ENCODE assay signal across 9 cellular contexts in genomic region chr3:172125963-172126403, GRCh38.
DNase-seq lines count a peak whose midpoint lies in the region; ATAC-seq and TF ChIP-seq lines count a peak whose summit lies in the region.
"Had no signal": no experiment of that assay in that cellular context is flagged by ENCODE, and none has a peak within 500 bp of the region (broad histone marks: within the 10 kb centered on the region; RNA-seq: fewer than 3 reads in every experiment).

No MANE protein-coding gene starts in this region.

- H3K4me1 ChIP-seq in HUES64 (ENCODE audit: insufficient read depth, low read length) (peaks cover 30% of the 10 kb centered on the region), liver (ENCODE audit: control insufficient read depth in 4 of 4, insufficient read depth in 4 of 4, low read length in 3 of 4) (peaks cover 0 to 23% (median 16%) of the 10 kb centered on the region in 4 donors)

- H3K36me3 ChIP-seq in HUES64 (ENCODE audit: insufficient read depth, low read length) (peaks cover 16% of the 10 kb centered on the region), liver (ENCODE audit: control insufficient read depth in 4 of 4, insufficient read depth in 3 of 4, low read depth in 1 of 4, low read length in 3 of 4) (peaks cover 0 to 3% (median under 1%) of the 10 kb centered on the region in 4 donors)

- peak in 1 of 2 donors; percentile 6 for TF ChIP-seq RAD21 in liver (IDR thresholded peaks at IDR 0.05)

- H3K9ac ChIP-seq in HUES64 (ENCODE audit: low read depth, low read length) = no peak overlapping the region
- no peak overlapping the region for H3K9ac ChIP-seq in liver (ENCODE audit: low read depth in 1 of 2, low read length in 2 of 2)
- H3K9ac ChIP-seq: parathyroid adenoma had no signal

- 88% methylated on average over 6 of the region's 6 CpGs for WGBS in HUES64
- 74% methylated on average over 6 of the region's 6 CpGs for WGBS in liver

- H3K27me3 ChIP-seq in HUES64 (ENCODE audit: insufficient read depth, low read length) (no peaks in the 10 kb centered on the region), liver (ENCODE audit: control insufficient read depth in 4 of 4, insufficient read depth in 4 of 4, low read length in 3 of 4) (no peaks in the 10 kb centered on the region)

- no peak for ATAC-seq in HG02642 (IDR thresholded peaks at IDR 0.05; ENCODE audit: poor library complexity, unreplicated experiment)

- peak overlapping the region; percentile 57; the same call in 1 of the 2 replicates for H3K27ac ChIP-seq in HUES64 (ENCODE audit: low read depth, low read length)
- H3K27ac ChIP-seq in liver (ENCODE audit: low read depth in 1 of 2, low read length in 2 of 2) = peak overlapping the region; percentile 48
- H3K27ac ChIP-seq: parathyroid adenoma had no signal

- no peak overlapping the region for H3K4me3 ChIP-seq in HUES64 (ENCODE audit: low read length)
- no peak overlapping the region for H3K4me3 ChIP-seq in choroid plexus epithelial cell (ENCODE audit: low read depth, low read length)
- H3K4me3 ChIP-seq in liver (ENCODE audit: low read depth in 1 of 3, low read length in 3 of 3) = no peak overlapping the region

- H3K9me3 ChIP-seq in HUES64 (ENCODE audit: insufficient read depth, low read depth, low read length) (no peaks in the 10 kb centered on the region), liver (ENCODE audit: control insufficient read depth in 4 of 4, low read length in 3 of 4) (no peaks in the 10 kb centered on the region)

- peak; percentile 61 for DNase-seq in choroid plexus epithelial cell (ENCODE audit: low read depth)
- DNase-seq in stromal cell of bone marrow (ENCODE audit: low read depth) = peak; percentile 67
- no peak for DNase-seq in OCI-M2 (lab: John Stamatoyannopoulos, UW; ENCODE audit: unreplicated experiment)
- DNase-seq in D341Med (ENCODE audit: low spot score) = no peak
- DNase-seq in NCI-H1436 (lab: John Stamatoyannopoulos, UW) = no peak

- no peak for TF ChIP-seq CTCF in choroid plexus epithelial cell (conservative IDR thresholded peaks at IDR 0.05; ENCODE audit: low read depth, low read length)
- no peak for TF ChIP-seq CTCF in liver (IDR thresholded peaks at IDR 0.05; ENCODE audit: low read depth, low read length, missing input control)

TF ChIP-seq in liver, 16 proteins besides CTCF, POLR2A, EP300 and RAD21:
- TF ChIP-seq HNF4G (IDR thresholded peaks at IDR 0.05) = no peak
- TF ChIP-seq RXRA (IDR thresholded peaks at IDR 0.05) = peak in 1 of 2 donors; percentile 1
- TF ChIP-seq SP1 (IDR thresholded peaks at IDR 0.05) = peak; percentile 30
- peak; percentile 72 to 76 for TF ChIP-seq JUND (IDR thresholded peaks at IDR 0.05)

Comparison
In these comparisons a context has a peak if more than half of its experiments do, and no peak if none do; other contexts are left out.
1. DNase-seq: peak in choroid plexus epithelial cell (single experiment) and stromal cell of bone marrow (single experiment); none in OCI-M2 (single experiment), D341Med (single experiment) and NCI-H1436 (single experiment).